10 cellular contexts compared by ENCODE assay signal in the genomic region with DNA sequence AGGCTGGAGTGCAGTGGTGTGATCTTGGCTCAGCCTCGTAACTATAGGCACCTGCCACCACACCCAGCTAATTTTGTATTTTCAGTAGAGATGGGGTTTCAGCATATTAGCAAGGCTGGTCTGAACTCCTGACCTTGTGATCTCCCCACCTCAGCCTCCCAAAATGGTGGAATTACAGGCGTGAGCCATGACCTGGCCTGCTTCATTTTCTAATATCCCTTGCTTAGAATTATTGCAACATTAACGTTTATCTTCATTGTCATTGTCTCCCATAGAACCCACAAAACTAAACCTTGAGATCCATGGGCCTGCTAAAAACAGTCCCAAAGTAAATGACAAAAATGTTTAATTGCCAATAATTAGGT. TPM values are rescaled to one million over a fixed set of nuclear protein-coding genes. Genes with fewer than 3 reads are reported as not detected.
DNase-seq lines count a peak whose midpoint lies in the region; ATAC-seq, FAIRE-seq and TF ChIP-seq lines count a peak whose summit lies in the region.
"Had no signal": no experiment of that assay in that cellular context is flagged by ENCODE, and none has a peak within 500 bp of the region (broad histone marks: within the 10 kb centered on the region; RNA-seq: fewer than 3 reads in every experiment).

No MANE protein-coding gene starts in this region.

- TF ChIP-seq CTCF in WTC11 (IDR thresholded peaks at IDR 0.05) (no peak), keratinocyte (optimal IDR thresholded peaks at IDR 0.05 in 1 of 3, IDR thresholded peaks at IDR 0.05 in 1 of 3, conservative IDR thresholded peaks at IDR 0.05 in 1 of 3; ENCODE audit: extremely low read depth in 1 of 3, insufficient read depth in 2 of 3, low read length in 3 of 3) (no peak)

- peaks cover 54% of the 10 kb centered on the region for H3K4me1 ChIP-seq in CD4-positive, alpha-beta memory T cell (ENCODE audit: insufficient read depth, low read length)
- no peaks in the 10 kb centered on the region for H3K4me1 ChIP-seq in keratinocyte (ENCODE audit: control insufficient read depth, extremely low read depth, insufficient read depth, low read length)

- peaks cover 21% of the 10 kb centered on the region for H4K20me1 ChIP-seq in keratinocyte (ENCODE audit: control insufficient read depth, extremely low read depth, insufficient read depth, low read length)

- peaks cover 35 to 57% (median 44%) of the 10 kb centered on the region in 4 donors for H3K4me1 Mint-ChIP-seq in CD4-positive, alpha-beta memory T cell
- peaks cover 46% of the 10 kb centered on the region for H3K4me1 Mint-ChIP-seq in WTC11

- H3K9me3 ChIP-seq in CD4-positive, alpha-beta memory T cell (ENCODE audit: control insufficient read depth in 1 of 2, low read length in 2 of 2) = no peaks in the 10 kb centered on the region
- no peaks in the 10 kb centered on the region for H3K9me3 ChIP-seq in keratinocyte (ENCODE audit: control insufficient read depth, low read depth, low read length)

- no peaks in the 10 kb centered on the region for H3K9me1 ChIP-seq in keratinocyte (ENCODE audit: control insufficient read depth, extremely low read depth, insufficient read depth, low read length)

- peak overlapping the region; percentile 31 for H3K27ac ChIP-seq in CD4-positive, alpha-beta memory T cell (ENCODE audit: low read depth, low read length)
- H3K27ac ChIP-seq in keratinocyte (ENCODE audit: control insufficient read depth, insufficient read depth, low read length) = peak overlapping the region; percentile 39

- H3K36me3 ChIP-seq in CD4-positive, alpha-beta memory T cell (ENCODE audit: insufficient read depth, low read length) = peaks cover 37% of the 10 kb centered on the region
- peaks cover 9 to 29% of the 10 kb centered on the region in 2 experiments for H3K36me3 ChIP-seq in keratinocyte (ENCODE audit: control insufficient read depth in 2 of 2, extremely low read depth in 1 of 2, insufficient read depth in 2 of 2, low read length in 2 of 2)

- H3K4me3 Mint-ChIP-seq in CD4-positive, alpha-beta memory T cell = peak overlapping the region in 1 of 8 donors; percentile 52
- H3K4me3 Mint-ChIP-seq in WTC11 = no peak overlapping the region

- ATAC-seq in WTC11 = peak; percentile 12
- no peak for ATAC-seq in GM21390 (IDR thresholded peaks at IDR 0.05; ENCODE audit: unreplicated experiment)
- ATAC-seq in GM18520 (IDR thresholded peaks at IDR 0.05; ENCODE audit: unreplicated experiment) = no peak

- no peak overlapping the region for H2AFZ ChIP-seq in keratinocyte (ENCODE audit: control insufficient read depth, low read length)

- no peak for DNase-seq in CD4-positive, alpha-beta memory T cell
- DNase-seq in HCEC 1CT (peak; percentile 24), WTC11 (ENCODE audit: low spot score) (no peak), keratinocyte (ENCODE audit: low read depth, low spot score) (no peak), NCI-H2227 treated with DMSO at 0.1 percent for 48 hours (lab: John Stamatoyannopoulos, UW) (no peak), dedifferentiated amniotic fluid mesenchymal stem cell (ENCODE audit: extremely low spot score) (no peak)
- DNase-seq: midbrain had no signal

- H3K79me2 ChIP-seq in keratinocyte (ENCODE audit: control insufficient read depth, insufficient read depth, low read length) = peaks cover 12% of the 10 kb centered on the region

- H3K27ac Mint-ChIP-seq in CD4-positive, alpha-beta memory T cell = peak overlapping the region; percentile 48 to 99 (median 86)
- peak overlapping the region; percentile 98 for H3K27ac Mint-ChIP-seq in WTC11

- no peak for FAIRE-seq in keratinocyte (lab: Jason Lieb, UNC)
- FAIRE-seq: colon had no signal

- CTCF ChIA-PET in CD4-positive, alpha-beta memory T cell (lab: Charles Lee; ENCODE audit: partially characterized antibody) = interaction anchor here (1.1 to 7.8 kb wide), 23 partner anchors 9 to 161 kb away, joined by 3 to 222 read pairs (median 5); partner anchors contain the start of genes MTO1 and SLC17A5
- CTCF ChIA-PET in WTC11 (lab: Charles Lee) = interaction anchor here (1.6 kb wide), 1 partner anchor 138 kb away, joined by 8 read pairs; the partner anchor contains the start of gene SLC17A5

- POLR2A ChIA-PET in CD4-positive, alpha-beta memory T cell (lab: Charles Lee; ENCODE audit: partially characterized antibody) = interaction anchor here (1.1 to 13.1 kb wide), 9 partner anchors 7 to 139 kb away, joined by 3 to 316 read pairs (median 16); partner anchors contain the start of genes EEF1A1, MTO1 and SLC17A5
- POLR2A ChIA-PET in WTC11 (lab: Charles Lee) = interaction anchor here (0.5 to 2.8 kb wide), 7 partner anchors 9 to 832 kb away, joined by 3 to 11 read pairs (median 3); no protein-coding TSS in a partner anchor

- dilution Hi-C loops in keratinocyte (cut with MboI; ENCODE audit: extremely low pct_ligation_motif_present, low sequenced_read_pairs) = loop anchor here (25.0 kb wide), 1 partner anchor 98 kb away; no protein-coding TSS in a partner anchor

- no peak overlapping the region for H3K4me3 ChIP-seq in CD4-positive, alpha-beta memory T cell (ENCODE audit: low read length in 2 of 2)
- no peak overlapping the region for H3K4me3 ChIP-seq in keratinocyte (ENCODE audit: control insufficient read depth in 2 of 3, extremely low read depth in 1 of 3, insufficient read depth in 2 of 3, low read depth in 1 of 3, low read length in 3 of 3)

- peaks cover 41 to 61% of the 10 kb centered on the region in 2 donors for H3K36me3 Mint-ChIP-seq in CD4-positive, alpha-beta memory T cell
- peaks cover 51% of the 10 kb centered on the region for H3K36me3 Mint-ChIP-seq in WTC11

- no peaks in the 10 kb centered on the region for H3K27me3 Mint-ChIP-seq in CD4-positive, alpha-beta memory T cell
- peaks cover 5% of the 10 kb centered on the region; the same call in 1 of the 2 replicates for H3K27me3 Mint-ChIP-seq in WTC11 (ENCODE audit: low read depth)

- peaks cover 0 to 5% (median 0%) of the 10 kb centered on the region in 8 donors for H3K9me3 Mint-ChIP-seq in CD4-positive, alpha-beta memory T cell
- H3K9me3 Mint-ChIP-seq in WTC11 = no peaks in the 10 kb centered on the region

- intact Hi-C loops in CD4-positive, alpha-beta memory T cell (cut with micrococcal nuclease) = loop anchor here (1.0 kb wide), 4 partner anchors 96 to 219 kb away; partner anchors contain the start of gene SLC17A5

- no peak overlapping the region for H3K4me2 ChIP-seq in keratinocyte (ENCODE audit: control insufficient read depth, extremely low read depth, insufficient read depth, low read depth, low read length)

- no peaks in the 10 kb centered on the region for H3K27me3 ChIP-seq in CD4-positive, alpha-beta memory T cell (ENCODE audit: insufficient read depth, low read length)
- no peaks in the 10 kb centered on the region for H3K27me3 ChIP-seq in keratinocyte (ENCODE audit: control insufficient read depth, extremely low read depth, insufficient read depth, low read length)

- H3K9ac ChIP-seq in keratinocyte (ENCODE audit: control insufficient read depth, extremely low read depth, insufficient read depth, low read length) = no peak overlapping the region

TF ChIP-seq in WTC11, 78 proteins besides CTCF, POLR2A, EP300 and RAD21 (continues in another document):
- peak; percentile 95 for TF ChIP-seq ERG (CRISPR knock-in tag; IDR thresholded peaks at IDR 0.05)
- TF ChIP-seq EMX1 (CRISPR knock-in tag; IDR thresholded peaks at IDR 0.05) = peak; percentile 4; the same call in 1 of the 2 replicates
- no peak for TF ChIP-seq ZBTB21 (CRISPR knock-in tag; IDR thresholded peaks at IDR 0.05; ENCODE audit: borderline replicate concordance)
- TF ChIP-seq KAT7 (CRISPR knock-in tag; IDR thresholded peaks at IDR 0.05; ENCODE audit: borderline replicate concordance) = no peak

RNA-seq across cellular contexts. Expression of gene EEF1A1, which starts 6.1 kb away (rescaled TPM):
- over 10,000 TPM; 15,632 to 16,691 TPM for total RNA-seq in CD4-positive, alpha-beta memory T cell
- polyA plus RNA-seq in CD4-positive, alpha-beta memory T cell = over 10,000 TPM; 10,358 to 12,185 TPM
- total RNA-seq in WTC11 (2021) = 11,564 to 13,111 TPM (median 12,917 TPM) in 3 replicates
- polyA plus RNA-seq in keratinocyte = 9,858 to 11,226 TPM (median 10,860 TPM) in 3 replicates
- polyA plus RNA-seq in keratinocyte (2011; ENCODE audit: low read depth) = 6,665 TPM
- 11,685 and 14,872 TPM in 2 replicates for polyA plus RNA-seq in keratinocyte (2011; cell fraction: cytosol; rRNA removed)
- 3,107 and 3,232 TPM in 2 replicates for polyA plus RNA-seq in keratinocyte (2011; cell fraction: nucleus; rRNA removed)
- 6,746 and 12,205 TPM in 2 replicates for polyA plus RNA-seq in keratinocyte (2012; ENCODE audit: low replicate concordance)
- polyA minus RNA-seq in keratinocyte = 7,780 to 11,023 TPM (median 10,902 TPM) in 3 replicates
- polyA minus RNA-seq in keratinocyte (2011; cell fraction: cytosol; rRNA and poly(A)+ RNA removed) = 5,820 TPM
- polyA minus RNA-seq in keratinocyte (2011; cell fraction: nucleus; rRNA and poly(A)+ RNA removed) = 993 and 1,688 TPM in 2 replicates

RNA-seq across cellular contexts. Expression of gene MTO1, which starts 53.2 kb away (rescaled TPM):
- total RNA-seq in CD4-positive, alpha-beta memory T cell = 10 to 100 TPM; 98.9 to 99.8 TPM
- polyA plus RNA-seq in CD4-positive, alpha-beta memory T cell = 10 to 100 TPM; 31.7 to 40.9 TPM
- 24.1 to 32.4 TPM (median 28.2 TPM) in 3 replicates for total RNA-seq in WTC11 (2021)
- 15.1 to 24.5 TPM (median 21.3 TPM) in 3 replicates for polyA plus RNA-seq in keratinocyte
- polyA plus RNA-seq in keratinocyte (2011; ENCODE audit: low read depth) = 48.4 TPM
- polyA plus RNA-seq in keratinocyte (2011; cell fraction: cytosol; rRNA removed) = 13.9 and 27.0 TPM in 2 replicates
- 41.5 and 44.3 TPM in 2 replicates for polyA plus RNA-seq in keratinocyte (2011; cell fraction: nucleus; rRNA removed)
- 12.7 and 18.0 TPM in 2 replicates for polyA plus RNA-seq in keratinocyte (2012; ENCODE audit: low replicate concordance)
- 23.2 to 25.9 TPM (median 25.4 TPM) in 3 replicates for polyA minus RNA-seq in keratinocyte
- polyA minus RNA-seq in keratinocyte (2011; cell fraction: cytosol; rRNA and poly(A)+ RNA removed) = 15.2 TPM
- 13.0 and 22.4 TPM in 2 replicates for polyA minus RNA-seq in keratinocyte (2011; cell fraction: nucleus; rRNA and poly(A)+ RNA removed)
